8 cellular contexts compared by ENCODE assay signal in genomic region chr4:3291969-3292570, GRCh38. TPM values are rescaled to one million over a fixed set of nuclear protein-coding genes. Genes with fewer than 3 reads are reported as not detected.
A peak's percentile ranks its signal among the peaks of the same experiment; 100 is the strongest.
DNase-seq lines count a peak whose midpoint lies in the region; ATAC-seq and TF ChIP-seq lines count a peak whose summit lies in the region.

No MANE protein-coding gene starts in this region.

- DNase-seq in effector memory CD4-positive, alpha-beta T cell = peak in 1 of 3 donors; percentile 23
- DNase-seq in lung (ENCODE audit: low spot score) = peak; percentile 57
- peak; percentile 32 for DNase-seq in superior temporal gyrus (ENCODE audit: extremely low spot score)

- no peak for TF ChIP-seq CTCF in C4-2B (conservative IDR thresholded peaks at IDR 0.05)
- no peak for TF ChIP-seq CTCF in lung (IDR thresholded peaks at IDR 0.05; ENCODE audit: control extremely low read depth, extremely low read depth)

- no peaks in the 10 kb centered on the region for H3K27me3 ChIP-seq in effector memory CD4-positive, alpha-beta T cell (replicated peaks; ENCODE audit: control insufficient read depth, insufficient read depth, low read length, poor library complexity, severe bottlenecking)
- no peaks in the 10 kb centered on the region for H3K27me3 ChIP-seq in lung (ENCODE audit: control insufficient read depth, insufficient read depth)

- peaks cover 12% of the 10 kb centered on the region for H3K4me1 ChIP-seq in effector memory CD4-positive, alpha-beta T cell (ENCODE audit: control insufficient read depth, insufficient read depth, low read length, poor library complexity, severe bottlenecking)
- H3K4me1 ChIP-seq in lung (ENCODE audit: control insufficient read depth in 2 of 2, insufficient read depth in 2 of 2, low read length in 2 of 2) = peaks cover 0 to 23% of the 10 kb centered on the region in 2 donors

- H3K27ac Mint-ChIP-seq in T-helper 1 cell treated with Interleukin-12 subunit alpha and Interleukin-12 subunit beta and Interleukin-4 antibody, amounts not matched to agents 30 μg/mL and 1 μg/mL, for 36 hours = peak overlapping the region; percentile 64

- no peaks in the 10 kb centered on the region for H3K36me3 ChIP-seq in effector memory CD4-positive, alpha-beta T cell (ENCODE audit: control insufficient read depth, insufficient read depth, low read length)
- no peaks in the 10 kb centered on the region for H3K36me3 ChIP-seq in lung (ENCODE audit: control insufficient read depth in 2 of 2, insufficient read depth in 2 of 2, low read length in 2 of 2)

- peak overlapping the region; percentile 80 for H3K4me3 ChIP-seq in effector memory CD4-positive, alpha-beta T cell (ENCODE audit: insufficient read depth, low read depth, low read length, poor library complexity, severe bottlenecking)
- H3K4me3 ChIP-seq in lung = peak overlapping the region; percentile 70

- 0 to 1% methylated on average over 36 to 60 of the region's 60 CpGs for WGBS in lung, 2 donors

- peaks cover 10% of the 10 kb centered on the region for H3K4me1 Mint-ChIP-seq in T-helper 1 cell treated with Interleukin-12 subunit alpha and Interleukin-12 subunit beta and Interleukin-4 antibody, amounts not matched to agents 30 μg/mL and 1 μg/mL, for 36 hours (ENCODE audit: low read depth)

- H3K9me3 Mint-ChIP-seq in T-helper 1 cell treated with Interleukin-12 subunit alpha and Interleukin-12 subunit beta and Interleukin-4 antibody, amounts not matched to agents 30 μg/mL and 1 μg/mL, for 36 hours = no peaks in the 10 kb centered on the region

- H3K9me3 ChIP-seq in effector memory CD4-positive, alpha-beta T cell (ENCODE audit: control insufficient read depth, low read length) = no peaks in the 10 kb centered on the region
- peaks cover 0 to 1% of the 10 kb centered on the region in 2 donors for H3K9me3 ChIP-seq in lung (ENCODE audit: control insufficient read depth in 2 of 2, insufficient read depth in 1 of 2, low read length in 1 of 2)

- H3K36me3 Mint-ChIP-seq in T-helper 1 cell treated with Interleukin-12 subunit alpha and Interleukin-12 subunit beta and Interleukin-4 antibody, amounts not matched to agents 30 μg/mL and 1 μg/mL, for 36 hours (ENCODE audit: low read depth) = no peaks in the 10 kb centered on the region

- peak; percentile 24 for ATAC-seq in GM19324 (IDR thresholded peaks at IDR 0.05; ENCODE audit: low FRiP score, unreplicated experiment)
- ATAC-seq in HG03521 (IDR thresholded peaks at IDR 0.05; ENCODE audit: unreplicated experiment) = peak; percentile 26
- ATAC-seq in lung (ENCODE audit: insufficient read depth, low FRiP score) = peak; percentile 81
- no peak for ATAC-seq in GM18873 (IDR thresholded peaks at IDR 0.05; ENCODE audit: low FRiP score, unreplicated experiment)

- peak overlapping the region; percentile 94 for H3K4me3 Mint-ChIP-seq in T-helper 1 cell treated with Interleukin-12 subunit alpha and Interleukin-12 subunit beta and Interleukin-4 antibody, amounts not matched to agents 30 μg/mL and 1 μg/mL, for 36 hours

- peak overlapping the region; percentile 75 for H3K27ac ChIP-seq in C4-2B
- H3K27ac ChIP-seq in effector memory CD4-positive, alpha-beta T cell (ENCODE audit: insufficient read depth, low read length, poor library complexity, severe bottlenecking) = no peak overlapping the region
- peak overlapping the region; percentile 88 to 96 for H3K27ac ChIP-seq in lung (ENCODE audit: low read depth in 1 of 2, low read length in 1 of 2)

- H3K27me3 Mint-ChIP-seq in T-helper 1 cell treated with Interleukin-12 subunit alpha and Interleukin-12 subunit beta and Interleukin-4 antibody, amounts not matched to agents 30 μg/mL and 1 μg/mL, for 36 hours (ENCODE audit: low read depth) = peaks cover 57% of the 10 kb centered on the region

RNA-seq across cellular contexts. Expression of gene RGS12, which starts 0.8 kb away (rescaled TPM):
- total RNA-seq in lung = 10 to 100 TPM; 39.1 to 76.6 TPM
- 10 to 100 TPM; 15.4 to 50.8 TPM for polyA plus RNA-seq in lung

RNA-seq across cellular contexts. Expression of gene MSANTD1, which starts 43.1 kb away (rescaled TPM):
- total RNA-seq in lung = 1 to 10 TPM; 1.1 to 1.4 TPM
- polyA plus RNA-seq in lung = under 1 TPM; 0.35 to 0.63 TPM
